ENCODE assay signal across 31 cellular contexts in genomic region chr2:64173156-64174135, GRCh38. TPM values are rescaled to one million over a fixed set of nuclear protein-coding genes. Genes with fewer than 3 reads are reported as not detected.
DNase-seq lines count a peak whose midpoint lies in the region; ATAC-seq, FAIRE-seq and TF ChIP-seq lines count a peak whose summit lies in the region.
"Had no signal": no experiment of that assay in that cellular context is flagged by ENCODE, and none has a peak within 500 bp of the region (broad histone marks: within the 10 kb centered on the region; RNA-seq: fewer than 3 reads in every experiment).

No MANE protein-coding gene starts in this region.

- CTCF ChIA-PET in A673 (lab: Charles Lee): no interaction called here

- H3K4me2 ChIP-seq in Karpas-422 (ENCODE audit: low read depth, low read length, poor library complexity, severe bottlenecking): peak overlapping the region; percentile 40
- H3K4me2 ChIP-seq: A549 had no signal

- H2AFZ ChIP-seq in Karpas-422 (ENCODE audit: low read length): no peak overlapping the region

- no peaks in the 10 kb centered on the region for H3K27me3 ChIP-seq in A673 (replicated peaks; ENCODE audit: insufficient read depth, low read depth, low read length, poor library complexity)
- no peaks in the 10 kb centered on the region for H3K27me3 ChIP-seq in Karpas-422 (ENCODE audit: low read length)
- no peaks in the 10 kb centered on the region for H3K27me3 ChIP-seq in pancreas
- no peaks in the 10 kb centered on the region for H3K27me3 ChIP-seq in esophagus muscularis mucosa
- H3K27me3 ChIP-seq: neutrophil, SJCRH30, stomach, tibial nerve had no signal

- H3K4me3 ChIP-seq in A673 (ENCODE audit: low read depth, low read length, poor library complexity, severe bottlenecking) (no peak overlapping the region), Karpas-422 (ENCODE audit: low read length) (peak overlapping the region; percentile 13; the same call in 1 of the 2 replicates), pancreas (no peak overlapping the region), kidney (ENCODE audit: low read length in 2 of 2) (no peak overlapping the region), esophagus muscularis mucosa (no peak overlapping the region)
- H3K4me3 ChIP-seq: A549, prostate gland, SJCRH30, stomach, tibial nerve had no signal

- no peak for TF ChIP-seq EP300 in esophagus muscularis mucosa (IDR thresholded peaks at IDR 0.05)

- no peaks in the 10 kb centered on the region for H3K9me3 ChIP-seq in A673 (ENCODE audit: low read depth, low read length, poor library complexity, severe bottlenecking)
- no peaks in the 10 kb centered on the region for H3K9me3 ChIP-seq in Karpas-422 (ENCODE audit: low read length)
- no peaks in the 10 kb centered on the region for H3K9me3 ChIP-seq in pancreas
- no peaks in the 10 kb centered on the region for H3K9me3 ChIP-seq in kidney (ENCODE audit: control insufficient read depth in 1 of 2, low read length in 2 of 2)
- H3K9me3 ChIP-seq in esophagus muscularis mucosa: no peaks in the 10 kb centered on the region
- H3K9me3 ChIP-seq: A549, neutrophil, prostate gland, SJCRH30, stomach, tibial nerve had no signal

- H3K9ac ChIP-seq in Karpas-422 (ENCODE audit: low read length): 0 out of 2 replicates have a peak overlapping the region, but pooled peaks have one; percentile 5
- no peak overlapping the region for H3K9ac ChIP-seq in kidney (ENCODE audit: low read length in 2 of 2)

- ATAC-seq in GM18498 (IDR thresholded peaks at IDR 0.05; ENCODE audit: unreplicated experiment) (peak; percentile 44), pancreas (no peak)
- ATAC-seq: A549; activated CD8-positive, alpha-beta T cell treated with anti-CD3 and anti-CD28 coated beads, Interleukin-2, amount 10 ng/mL, durations not matched to agents 7 days and 5 days; activated T-helper 17 cell treated with anti-CD3 and anti-CD28 coated beads, Interleukin-2, amount 50 U/mL, for 72 hours; left ventricle myocardium superior; sciatic nerve had no signal

- POLR2A ChIA-PET in A673 (lab: Charles Lee; ENCODE audit: low non-redundant PET): no interaction called here

- no peak overlapping the region for H3K27ac Mint-ChIP-seq in osteocyte (ENCODE audit: unreplicated experiment)
- H3K27ac Mint-ChIP-seq: activated CD8-positive, alpha-beta T cell treated with anti-CD3 and anti-CD28 coated beads, Interleukin-2, amount 10 ng/mL, durations not matched to agents 7 days and 5 days; activated naive CD4-positive, alpha-beta T cell treated with anti-CD3 and anti-CD28 coated beads, Interleukin-2, amount 10 ng/mL, durations not matched to agents 7 days and 5 days; activated T-helper 17 cell treated with anti-CD3 and anti-CD28 coated beads, Interleukin-2, amount 50 U/mL, for 72 hours; CD4-positive, alpha-beta T cell; mesothelial cell of epicardium had no signal

- no peak for TF ChIP-seq CTCF in A673 (conservative IDR thresholded peaks at IDR 0.05; ENCODE audit: low read depth, low read length)
- TF ChIP-seq CTCF in pancreas (IDR thresholded peaks at IDR 0.05): no peak
- TF ChIP-seq CTCF in kidney (IDR thresholded peaks at IDR 0.05; ENCODE audit: borderline replicate concordance, extremely low read depth, insufficient read depth): no peak
- no peak for TF ChIP-seq CTCF in esophagus muscularis mucosa (IDR thresholded peaks at IDR 0.05)
- TF ChIP-seq CTCF in osteocyte (IDR thresholded peaks at IDR 0.05): no peak

- H3K27ac ChIP-seq in A673 (ENCODE audit: low read depth, low read length, poor library complexity, severe bottlenecking) (no peak overlapping the region), Karpas-422 (ENCODE audit: low read length) (peak overlapping the region; percentile 1; the same call in 1 of the 2 replicates), pancreas (no peak overlapping the region), kidney (ENCODE audit: low read depth in 2 of 2, low read length in 2 of 2) (no peak overlapping the region), esophagus muscularis mucosa (replicated peaks in 1 of 4) (no peak overlapping the region)
- H3K27ac ChIP-seq: A549, neutrophil, prostate gland, SJCRH30, stomach, tibial nerve had no signal

- no peaks in the 10 kb centered on the region for H3K36me3 Mint-ChIP-seq in osteocyte (ENCODE audit: unreplicated experiment)
- H3K36me3 Mint-ChIP-seq: activated naive CD4-positive, alpha-beta T cell treated with anti-CD3 and anti-CD28 coated beads, Interleukin-2, amount 10 ng/mL, durations not matched to agents 7 days and 5 days; mesothelial cell of epicardium had no signal

- no peaks in the 10 kb centered on the region for H3K9me3 Mint-ChIP-seq in osteocyte (ENCODE audit: unreplicated experiment)
- H3K9me3 Mint-ChIP-seq: activated naive CD4-positive, alpha-beta T cell treated with anti-CD3 and anti-CD28 coated beads, Interleukin-2, amount 10 ng/mL, durations not matched to agents 7 days and 5 days; activated T-helper 17 cell treated with anti-CD3 and anti-CD28 coated beads, Interleukin-2, amount 50 U/mL, for 72 hours; CD4-positive, alpha-beta T cell; mesothelial cell of epicardium had no signal

- no TSS peak for BruUV-seq in A673 (replicated peaks; lab: Mats Ljungman, UMichigan)

- FAIRE-seq in pancreas (lab: Jason Lieb, UNC) (no peak), kidney (lab: Jason Lieb, UNC) (no peak)
- FAIRE-seq: A549, HTR-8/SVneo, islet of Langerhans had no signal

- no peaks in the 10 kb centered on the region for H3K9me2 ChIP-seq in Karpas-422 (replicated peaks; ENCODE audit: insufficient read depth, low read length)

- H3K4me3 Mint-ChIP-seq in osteocyte (ENCODE audit: unreplicated experiment): no peak overlapping the region
- H3K4me3 Mint-ChIP-seq: activated CD8-positive, alpha-beta T cell treated with anti-CD3 and anti-CD28 coated beads, Interleukin-2, amount 10 ng/mL, durations not matched to agents 7 days and 5 days; activated naive CD4-positive, alpha-beta T cell treated with anti-CD3 and anti-CD28 coated beads, Interleukin-2, amount 10 ng/mL, durations not matched to agents 7 days and 5 days; activated T-helper 17 cell treated with anti-CD3 and anti-CD28 coated beads, Interleukin-2, amount 50 U/mL, for 72 hours; CD4-positive, alpha-beta T cell; mesothelial cell of epicardium had no signal

- peaks cover 8% of the 10 kb centered on the region for H3K27me3 Mint-ChIP-seq in osteocyte (ENCODE audit: unreplicated experiment)
- H3K27me3 Mint-ChIP-seq: activated T-helper 17 cell treated with anti-CD3 and anti-CD28 coated beads, Interleukin-2, amount 50 U/mL, for 72 hours; CD4-positive, alpha-beta T cell had no signal

- WGBS in pancreas, 2 donors: 67 to 75% methylated on average over 5 of the region's 5 CpGs
- WGBS in esophagus muscularis mucosa: 91% methylated on average over 5 of the region's 5 CpGs

- H4K20me1 ChIP-seq in Karpas-422 (ENCODE audit: insufficient read depth, low read depth, low read length): 0 out of 2 replicates have a peak, but pooled peaks cover 10% of the 10 kb centered on the region

- intact Hi-C loops in A673 (cut with micrococcal nuclease; ENCODE audit: unreplicated experiment): no loop called here
- intact Hi-C loops in pancreas (cut with DNase I): no loop called here
- intact Hi-C loops in kidney (cut with DNase I): no loop called here
- intact Hi-C loops in esophagus muscularis mucosa (cut with DNase I): no loop called here

- peak; percentile 59 for DNase-seq in A673 (ENCODE audit: low spot score)
- peak; percentile 84 for DNase-seq in Karpas-422
- peak; percentile 38 for DNase-seq in iPS-NIHi7 (ENCODE audit: extremely low spot score)
- no peak for DNase-seq in pancreas
- DNase-seq in kidney: no peak
- no peak for DNase-seq in esophagus muscularis mucosa (ENCODE audit: extremely low spot score)
- DNase-seq in osteocyte (ENCODE audit: extremely low spot score, unreplicated experiment): no peak
- DNase-seq: activated CD8-positive, alpha-beta T cell treated with anti-CD3 and anti-CD28 coated beads, Interleukin-2, amount 10 ng/mL, durations not matched to agents 7 days and 5 days; activated naive CD4-positive, alpha-beta T cell treated with anti-CD3 and anti-CD28 coated beads, Interleukin-2, amount 10 ng/mL, durations not matched to agents 7 days and 5 days; amniotic stem cell; CD4-positive, alpha-beta T cell; hippocampal formation; KBM-7; left ventricle myocardium superior; NCI-H2029 treated with DMSO at 0.1 percent for 48 hours; NCI-H524 treated with DMSO at 0.1 percent for 48 hours; SJCRH30; stimulated activated CD4-positive, alpha-beta T cell treated with anti-CD3 and anti-CD28 coated beads, Interleukin-12 subunit alpha, Interleukin-12 subunit beta, amount 100 ng/mL, for 4 hours; stimulated activated CD4-positive, alpha-beta T cell treated with anti-CD3 and anti-CD28 coated beads, Interleukin-2, amount 100 ng/mL, for 48 hours; stomach; SW 1271 had no signal

- no peaks in the 10 kb centered on the region for H3K4me1 Mint-ChIP-seq in osteocyte (ENCODE audit: unreplicated experiment)
- H3K4me1 Mint-ChIP-seq: activated naive CD4-positive, alpha-beta T cell treated with anti-CD3 and anti-CD28 coated beads, Interleukin-2, amount 10 ng/mL, durations not matched to agents 7 days and 5 days; activated T-helper 17 cell treated with anti-CD3 and anti-CD28 coated beads, Interleukin-2, amount 50 U/mL, for 72 hours had no signal

- no peaks in the 10 kb centered on the region for H3K36me3 ChIP-seq in A673 (ENCODE audit: insufficient read depth, low read length, poor library complexity, severe bottlenecking)
- 0 out of 2 replicates have a peak, but pooled peaks cover 3% of the 10 kb centered on the region for H3K36me3 ChIP-seq in Karpas-422 (ENCODE audit: insufficient read depth, low read length)
- no peaks in the 10 kb centered on the region for H3K36me3 ChIP-seq in pancreas
- H3K36me3 ChIP-seq in kidney (ENCODE audit: control insufficient read depth in 1 of 2, insufficient read depth in 2 of 2, low read length in 2 of 2): no peaks in the 10 kb centered on the region
- H3K36me3 ChIP-seq in esophagus muscularis mucosa: no peaks in the 10 kb centered on the region
- H3K36me3 ChIP-seq: neutrophil, prostate gland, SJCRH30, stomach, tibial nerve had no signal

- H3K4me1 ChIP-seq in A673 (ENCODE audit: insufficient read depth, low read length, poor library complexity, severe bottlenecking): peaks cover 30% of the 10 kb centered on the region
- peaks cover 72% of the 10 kb centered on the region for H3K4me1 ChIP-seq in Karpas-422 (ENCODE audit: low read length)
- no peaks in the 10 kb centered on the region for H3K4me1 ChIP-seq in pancreas
- H3K4me1 ChIP-seq in kidney (ENCODE audit: control insufficient read depth in 1 of 2, insufficient read depth in 1 of 2, low read depth in 1 of 2, low read length in 2 of 2): no peaks in the 10 kb centered on the region
- no peaks in the 10 kb centered on the region for H3K4me1 ChIP-seq in esophagus muscularis mucosa
- H3K4me1 ChIP-seq: A549, prostate gland, SJCRH30 had no signal

- no peaks in the 10 kb centered on the region for H3K79me2 ChIP-seq in Karpas-422 (ENCODE audit: low read length)

- TF ChIP-seq POLR2A in esophagus muscularis mucosa (IDR thresholded peaks at IDR 0.05; ENCODE audit: low read depth): no peak

RNA-seq across cellular contexts. Expression of gene PELI1, which starts 29.2 kb away (rescaled TPM):
- total RNA-seq in A673 (2021) (35.1 and 36.9 TPM in 2 replicates), pancreas (10 to 100 TPM in 4 of 6 donors, 1 to 10 TPM in 2; 5.5 to 15.9 (median 11.3) TPM), kidney (36.9 TPM), esophagus muscularis mucosa (10 to 100 TPM; 13.7 to 31.1 (median 19.7) TPM), osteocyte (30.2 and 31.5 TPM in 2 replicates)
- total RNA-seq in Karpas-422 (2014; rRNA removed; shearing (Covaris generic); ENCODE audit: low replicate concordance): 49.9 and 90.7 TPM in 2 replicates
- polyA plus RNA-seq in pancreas (1 to 10 TPM; 5.7 to 8.0 TPM), kidney (ENCODE audit: insufficient read depth, low read depth, low replicate concordance) (4.6 TPM)

Comparison
In these comparisons a context has a peak if more than half of its experiments do, and no peak if none do; other contexts are left out.
1. DNase-seq: peak in A673 (single experiment), Karpas-422 (single experiment) and iPS-NIHi7 (single experiment); none in pancreas (0 of 6), kidney (single experiment), esophagus muscularis mucosa (single experiment) and osteocyte (single experiment).